Comparison of ENCODE assay signal across 8 cellular contexts in the genomic region with DNA sequence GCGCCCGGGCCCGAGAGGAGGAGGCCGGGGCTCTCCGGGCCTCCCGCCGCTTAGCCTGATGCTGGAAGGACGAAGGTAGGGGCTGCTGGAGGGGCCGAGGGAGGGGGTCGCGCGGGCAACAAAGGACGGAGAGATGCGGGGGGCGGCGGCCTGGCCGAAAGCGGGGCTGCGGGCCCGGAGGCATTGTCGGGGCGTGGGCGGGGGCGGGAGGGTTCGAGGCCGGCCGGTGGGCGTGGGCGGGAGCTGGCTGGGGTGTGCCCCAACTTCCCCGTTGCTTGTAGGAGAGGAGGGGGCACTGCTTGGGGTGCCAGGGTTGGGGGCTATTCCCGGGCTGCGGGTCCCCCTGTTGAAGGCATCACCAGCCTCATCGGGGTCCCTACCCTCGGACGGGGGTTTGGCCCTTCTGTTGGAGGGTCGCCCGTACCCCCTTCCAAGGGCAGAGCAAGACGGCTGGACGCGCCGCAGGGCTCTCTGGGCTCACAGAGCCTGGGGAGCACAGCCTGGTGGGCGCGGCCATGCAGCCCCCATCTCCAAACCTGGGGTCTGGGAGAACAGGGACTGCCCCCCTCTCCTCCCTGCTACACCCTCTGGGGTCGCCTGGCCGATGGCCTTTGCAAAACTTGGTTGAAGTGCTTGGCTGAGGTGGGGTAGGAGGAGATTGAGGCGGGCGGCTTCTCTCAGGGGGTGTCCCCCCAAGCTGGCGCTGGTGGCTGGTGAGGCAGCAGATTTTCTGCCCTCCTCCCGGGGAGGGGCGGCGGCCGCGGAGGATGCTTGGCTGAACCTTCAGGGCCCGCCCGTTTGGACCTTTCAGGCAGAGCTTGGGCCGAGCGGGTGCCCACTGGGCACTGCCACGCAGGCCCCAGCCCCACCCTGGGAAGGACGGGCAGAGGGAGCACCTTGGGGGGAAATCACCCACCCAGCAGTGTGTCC. TPM values are rescaled to one million over a fixed set of nuclear protein-coding genes. Genes with fewer than 3 reads are reported as not detected.
DNase-seq lines count a peak whose midpoint lies in the region; ATAC-seq and TF ChIP-seq lines count a peak whose summit lies in the region.

No MANE protein-coding gene starts in this region.

- peak overlapping the region; percentile 56 for H3K4me3 Mint-ChIP-seq in CD4-positive, alpha-beta T cell
- H3K4me3 Mint-ChIP-seq in nephron progenitor cell, result peak overlapping the region; percentile 80

- H3K4me1 Mint-ChIP-seq in CD4-positive, alpha-beta T cell (ENCODE audit: low read depth), result peaks cover 25% of the 10 kb centered on the region
- peaks cover 43% of the 10 kb centered on the region for H3K4me1 Mint-ChIP-seq in nephron progenitor cell

- H3K27me3 ChIP-seq in CD4-positive, alpha-beta T cell (ENCODE audit: control insufficient read depth, insufficient read depth, low read length), result no peaks in the 10 kb centered on the region

- no peaks in the 10 kb centered on the region for H3K36me3 Mint-ChIP-seq in CD4-positive, alpha-beta T cell (ENCODE audit: low read depth)
- peaks cover 5% of the 10 kb centered on the region for H3K36me3 Mint-ChIP-seq in nephron progenitor cell (ENCODE audit: low read depth)

- peaks cover 4% of the 10 kb centered on the region for H3K27me3 Mint-ChIP-seq in CD4-positive, alpha-beta T cell
- H3K27me3 Mint-ChIP-seq in nephron progenitor cell (ENCODE audit: low read depth, poor library complexity), result peaks cover 23% of the 10 kb centered on the region

- no peak for TF ChIP-seq CTCF in CD4-positive, alpha-beta T cell (IDR thresholded peaks at IDR 0.05)
- no peak for TF ChIP-seq CTCF in nephron progenitor cell (IDR thresholded peaks at IDR 0.05)

- no peak overlapping the region for H3K27ac Mint-ChIP-seq in CD4-positive, alpha-beta T cell
- no peak overlapping the region for H3K27ac Mint-ChIP-seq in nephron progenitor cell

- no peak overlapping the region for H3K27ac ChIP-seq in CD4-positive, alpha-beta T cell (ENCODE audit: low read depth, low read length)

- no peaks in the 10 kb centered on the region for H3K9me3 ChIP-seq in CD4-positive, alpha-beta T cell (ENCODE audit: control insufficient read depth, low read length)

- intact Hi-C loops in CD4-positive, alpha-beta T cell (cut with DNase I, micrococcal nuclease), result loop anchor here (1.0 to 10.0 kb wide), 5 partner anchors 21 to 203 kb away; partner anchors contain the start of genes RFC2 (in 2 of the 2) and EIF4H (in 1 of the 2)

- CTCF ChIA-PET in CD4-positive, alpha-beta T cell (lab: Charles Lee), result interaction anchor here (1.7 kb wide), 1 partner anchor 83 kb away, joined by 5 read pairs; no protein-coding TSS in a partner anchor

- POLR2A ChIA-PET in CD4-positive, alpha-beta T cell (lab: Charles Lee), result interaction anchor here (0.9 to 2.3 kb wide), 4 partner anchors 20 to 116 kb away, joined by 3 to 19 read pairs (median 4); partner anchors contain the start of gene EIF4H

- DNase-seq in CD4-positive, alpha-beta T cell, result peak in 7 of 10 experiments; percentile 10 to 41 (median 23)
- DNase-seq in activated T-cell treated with anti-CD3 and anti-CD28 coated beads, Interleukin-2, amount 50 U/mL, for 1 hour, result peak; percentile 59
- DNase-seq in fibroblast of gingiva (ENCODE audit: low read depth) (peak; percentile 44), nephron progenitor cell (peak; percentile 51), NCI-H1436 treated with DMSO at 0.1 percent for 48 hours (lab: John Stamatoyannopoulos, UW) (no peak)

- ATAC-seq in CD4-positive, alpha-beta T cell (ENCODE audit: poor library complexity), result peak; percentile 28
- ATAC-seq in HG03045 (IDR thresholded peaks at IDR 0.05; ENCODE audit: unreplicated experiment) (peak; percentile 5), HG02840 (IDR thresholded peaks at IDR 0.05; ENCODE audit: low FRiP score, unreplicated experiment) (no peak), HG03095 (IDR thresholded peaks at IDR 0.05; ENCODE audit: unreplicated experiment) (no peak)

- H3K9me3 Mint-ChIP-seq in CD4-positive, alpha-beta T cell, result no peaks in the 10 kb centered on the region
- no peaks in the 10 kb centered on the region for H3K9me3 Mint-ChIP-seq in nephron progenitor cell

RNA-seq across cellular contexts. Expression of gene CLIP2, which starts 0.7 kb away (rescaled TPM):
- 1 to 10 TPM; 2.4 to 2.7 TPM for total RNA-seq in CD4-positive, alpha-beta T cell

RNA-seq across cellular contexts. Expression of gene RFC2, which starts 35.7 kb away (rescaled TPM):
- total RNA-seq in CD4-positive, alpha-beta T cell, result 1 to 10 TPM; 8.5 to 9.6 TPM

Comparison
In these comparisons a context has a peak if more than half of its experiments do, and no peak if none do; other contexts are left out.
1. ATAC-seq: peak in CD4-positive, alpha-beta T cell (single experiment) and HG03045 (single experiment); none in HG02840 (single experiment) and HG03095 (single experiment).